In genomic region chrX:40755291-40756249, GRCh38 we compare ENCODE assay signal across 17 cellular contexts. TPM values are rescaled to one million over a fixed set of nuclear protein-coding genes. Genes with fewer than 3 reads are reported as not detected.
DNase-seq lines count a peak whose midpoint lies in the region; ATAC-seq, FAIRE-seq and TF ChIP-seq lines count a peak whose summit lies in the region.
"Had no signal": no experiment of that assay in that cellular context is flagged by ENCODE, and none has a peak within 500 bp of the region (broad histone marks: within the 10 kb centered on the region; RNA-seq: fewer than 3 reads in every experiment).

No MANE protein-coding gene starts in this region.

- no peak overlapping the region for H3K4me3 Mint-ChIP-seq in activated T-cell treated with anti-CD3 and anti-CD28 coated beads, Interleukin-2, amount 50 U/mL, for 24 hours
- no peak overlapping the region for H3K4me3 Mint-ChIP-seq in naive thymus-derived CD8-positive, alpha-beta T cell

- H3K9me3 Mint-ChIP-seq in activated T-cell treated with anti-CD3 and anti-CD28 coated beads, Interleukin-2, amount 50 U/mL, for 24 hours, result peaks cover 4% of the 10 kb centered on the region
- H3K9me3 Mint-ChIP-seq in naive thymus-derived CD8-positive, alpha-beta T cell, result peaks cover 0 to 27% (median 0%) of the 10 kb centered on the region in 9 donors

- H3K9ac ChIP-seq in endothelial cell of umbilical vein (replicated peaks; ENCODE audit: extremely low read depth, insufficient read depth, low read length), result no peak overlapping the region

- no peak overlapping the region for H3K27ac Mint-ChIP-seq in activated T-cell treated with anti-CD3 and anti-CD28 coated beads, Interleukin-2, amount 50 U/mL, for 24 hours
- no peak overlapping the region for H3K27ac Mint-ChIP-seq in naive thymus-derived CD8-positive, alpha-beta T cell

- no peak for TF ChIP-seq POLR2A in endothelial cell of umbilical vein (IDR thresholded peaks at IDR 0.05; ENCODE audit: low read depth, low read length)

- no peak overlapping the region for H3K4me2 ChIP-seq in endothelial cell of umbilical vein (ENCODE audit: insufficient read depth, low read length)

- CTCF ChIA-PET in endothelial cell of umbilical vein (lab: Charles Lee), result interaction anchor here (1.2 to 1.3 kb wide), 2 partner anchors 10 to 15 kb away, joined by 3 to 4 read pairs; no protein-coding TSS in a partner anchor

- H3K27ac ChIP-seq in endothelial cell of umbilical vein (ENCODE audit: insufficient read depth, low read depth, low read length), result no peak overlapping the region
- H3K27ac ChIP-seq in left lung, result no peak overlapping the region
- H3K27ac ChIP-seq in substantia nigra (ENCODE audit: low read depth, low read length, poor library complexity, severe bottlenecking), result no peak overlapping the region
- H3K27ac ChIP-seq: neutrophil had no signal

- no peaks in the 10 kb centered on the region for H3K36me3 Mint-ChIP-seq in activated T-cell treated with anti-CD3 and anti-CD28 coated beads, Interleukin-2, amount 50 U/mL, for 24 hours (ENCODE audit: low read depth)
- H3K36me3 Mint-ChIP-seq in naive thymus-derived CD8-positive, alpha-beta T cell, result peaks cover 0 to 8% (median 0%) of the 10 kb centered on the region in 3 donors

- dilution Hi-C loops in endothelial cell of umbilical vein (cut with MboI; ENCODE audit: extremely low pct_ligation_motif_present, low sequenced_read_pairs), result no loop called here

- POLR2A ChIA-PET in endothelial cell of umbilical vein (lab: Charles Lee), result no interaction called here
- POLR2A ChIA-PET in naive thymus-derived CD8-positive, alpha-beta T cell (lab: Charles Lee), result no interaction called here

- no peaks in the 10 kb centered on the region for H3K9me3 ChIP-seq in MG63
- H3K9me3 ChIP-seq in endothelial cell of umbilical vein (replicated peaks; ENCODE audit: control insufficient read depth, insufficient read depth, low read length), result no peaks in the 10 kb centered on the region
- H3K9me3 ChIP-seq in left lung, result no peaks in the 10 kb centered on the region
- H3K9me3 ChIP-seq: neutrophil, transverse colon had no signal

- FAIRE-seq in endothelial cell of umbilical vein (lab: Jason Lieb, UNC), result no peak
- FAIRE-seq: HTR-8/SVneo had no signal

- H3K4me3 ChIP-seq in MG63 (no peak overlapping the region), endothelial cell of umbilical vein (replicated peaks in 1 of 3; ENCODE audit: insufficient read depth in 1 of 3, low read depth in 1 of 3, low read length in 3 of 3) (no peak overlapping the region), left lung (no peak overlapping the region)
- H3K4me3 ChIP-seq: transverse colon had no signal

- no peaks in the 10 kb centered on the region for H4K20me1 ChIP-seq in endothelial cell of umbilical vein (replicated peaks; ENCODE audit: control insufficient read depth, extremely low read depth, insufficient read depth, low read length)

- no TSS peak for BruUV-seq in endothelial cell of umbilical vein (replicated peaks; lab: Mats Ljungman, UMichigan)

- DNase-seq in MG63 (peak; percentile 63), endothelial cell of umbilical vein (ENCODE audit: low read depth, low spot score) (peak; percentile 5), left lung (no peak), substantia nigra (lab: John Stamatoyannopoulos, UW) (peak in 28 of 49 donors; percentile 1 to 58 (median 14))
- no peak for DNase-seq in activated T-cell treated with anti-CD3 and anti-CD28 coated beads, Interleukin-2, amount 50 U/mL, for 24 hours
- DNase-seq in naive thymus-derived CD8-positive, alpha-beta T cell, result no peak
- DNase-seq: activated CD4-positive, alpha-beta T cell treated with anti-CD3 and anti-CD28 coated beads, Interleukin-2, amount 50 U/mL, for 4 hours; activated naive CD4-positive, alpha-beta T cell treated with anti-CD3 and anti-CD28 coated beads, Interleukin-2, amount 50 U/mL, for 16 hours; COR-L47; NCI-H1105; NK-92 treated with Interleukin-12 subunit alpha and Interleukin-12 subunit beta, amount 100 ng/mL, for 24 hours; SW 1271; transverse colon had no signal

- no peak for TF ChIP-seq CTCF in endothelial cell of umbilical vein (IDR thresholded peaks at IDR 0.05; ENCODE audit: extremely low read depth in 1 of 2, insufficient read depth in 1 of 2, low read depth in 1 of 2, low read length in 2 of 2)
- no peak for TF ChIP-seq CTCF in left lung (IDR thresholded peaks at IDR 0.05)

- no peaks in the 10 kb centered on the region for H3K79me2 ChIP-seq in endothelial cell of umbilical vein (ENCODE audit: control insufficient read depth, insufficient read depth, low read length)

- H3K4me1 ChIP-seq in endothelial cell of umbilical vein (ENCODE audit: control insufficient read depth, extremely low read depth, insufficient read depth, low read length), result no peaks in the 10 kb centered on the region
- no peaks in the 10 kb centered on the region for H3K4me1 ChIP-seq in left lung
- H3K4me1 ChIP-seq: transverse colon had no signal

- no peaks in the 10 kb centered on the region for H3K9me1 ChIP-seq in endothelial cell of umbilical vein (replicated peaks; ENCODE audit: control insufficient read depth, extremely low read depth, insufficient read depth, low read length)

- H3K27me3 Mint-ChIP-seq in activated T-cell treated with anti-CD3 and anti-CD28 coated beads, Interleukin-2, amount 50 U/mL, for 24 hours, result peaks cover 77% of the 10 kb centered on the region
- no peaks in the 10 kb centered on the region for H3K27me3 Mint-ChIP-seq in naive thymus-derived CD8-positive, alpha-beta T cell

- intact Hi-C loops in endothelial cell of umbilical vein (cut with micrococcal nuclease), result no loop called here
- intact Hi-C loops in left lung (cut with DNase I), result no loop called here

- peak; percentile 23 for ATAC-seq in left lung
- ATAC-seq in naive thymus-derived CD8-positive, alpha-beta T cell, result no peak
- ATAC-seq in GM21423 (IDR thresholded peaks at IDR 0.05; ENCODE audit: unreplicated experiment), result no peak
- no peak for ATAC-seq in GM21737 (IDR thresholded peaks at IDR 0.05; ENCODE audit: unreplicated experiment)

- H3K36me3 ChIP-seq in MG63 (no peaks in the 10 kb centered on the region), endothelial cell of umbilical vein (ENCODE audit: control insufficient read depth in 2 of 2, extremely low read depth in 1 of 2, insufficient read depth in 2 of 2, low read length in 2 of 2) (no peaks in the 10 kb centered on the region), left lung (no peaks in the 10 kb centered on the region)
- H3K36me3 ChIP-seq: neutrophil, transverse colon had no signal

- H3K27me3 ChIP-seq in MG63 (no peaks in the 10 kb centered on the region), endothelial cell of umbilical vein (ENCODE audit: control insufficient read depth in 2 of 2, insufficient read depth in 2 of 2, low read length in 2 of 2) (no peaks in the 10 kb centered on the region), left lung (no peaks in the 10 kb centered on the region)
- H3K27me3 ChIP-seq: neutrophil, transverse colon had no signal

- no peak overlapping the region for H2AFZ ChIP-seq in endothelial cell of umbilical vein (ENCODE audit: low read depth, low read length)

- H3K4me1 Mint-ChIP-seq in activated T-cell treated with anti-CD3 and anti-CD28 coated beads, Interleukin-2, amount 50 U/mL, for 24 hours (ENCODE audit: low read depth), result no peaks in the 10 kb centered on the region
- peaks cover 0 to 2% (median 0%) of the 10 kb centered on the region in 4 donors for H3K4me1 Mint-ChIP-seq in naive thymus-derived CD8-positive, alpha-beta T cell

TF ChIP-seq in endothelial cell of umbilical vein, 7 proteins besides CTCF, POLR2A, EP300 and RAD21:
- TF ChIP-seq FOS (IDR thresholded peaks at IDR 0.05; ENCODE audit: borderline replicate concordance, insufficient read depth, low read length) (no peak), GATA2 (IDR thresholded peaks at IDR 0.05; ENCODE audit: insufficient read depth, insufficient read length, low read depth, low read length) (no peak), MAX (IDR thresholded peaks at IDR 0.05; ENCODE audit: insufficient read depth, insufficient read length) (no peak), JUN (IDR thresholded peaks at IDR 0.05; ENCODE audit: borderline replicate concordance, insufficient read depth, insufficient read length, low read depth) (no peak), EZH2 (IDR thresholded peaks at IDR 0.05; ENCODE audit: borderline replicate concordance, low read depth, low read length, severe bottlenecking) (no peak), POLR2AphosphoS5 (IDR thresholded peaks at IDR 0.05; ENCODE audit: insufficient read depth, low read depth, low read length) (no peak), MYC (IDR thresholded peaks at IDR 0.05; ENCODE audit: low read depth, low read length) (no peak)
TF ChIP-seq in endothelial cell of umbilical vein: peak in this region for 0.

RNA-seq across cellular contexts. Expression of gene MED14, which starts 20.2 kb away (rescaled TPM):
- total RNA-seq in MG63 (2014; rRNA removed; shearing (Covaris generic); ENCODE audit: low replicate concordance), result 4.5 and 25.9 TPM in 2 replicates
- 55.8 and 56.4 TPM in 2 replicates for total RNA-seq in endothelial cell of umbilical vein
- polyA plus RNA-seq in endothelial cell of umbilical vein, result 21.2 and 25.6 TPM in 2 replicates
- polyA plus RNA-seq in endothelial cell of umbilical vein (2011; cell fraction: cytosol; rRNA removed), result 22.8 and 24.2 TPM in 2 replicates
- polyA plus RNA-seq in endothelial cell of umbilical vein (2011; cell fraction: nucleus; rRNA removed), result 62.3 and 79.1 TPM in 2 replicates
- 37.0 and 42.2 TPM in 2 replicates for polyA plus RNA-seq in endothelial cell of umbilical vein (2012)
- polyA minus RNA-seq in endothelial cell of umbilical vein, result 73.3 and 80.1 TPM in 2 replicates
- polyA minus RNA-seq in endothelial cell of umbilical vein (2011; cell fraction: cytosol; rRNA and poly(A)+ RNA removed), result 24.3 TPM
- polyA minus RNA-seq in endothelial cell of umbilical vein (2011; cell fraction: nucleus; rRNA and poly(A)+ RNA removed), result 84.5 and 135 TPM in 2 replicates
- 10 to 100 TPM; 44.6 to 45.9 TPM for total RNA-seq in left lung
- 10 to 100 TPM; 37.2 to 42.0 TPM for total RNA-seq in naive thymus-derived CD8-positive, alpha-beta T cell
- polyA plus RNA-seq in naive thymus-derived CD8-positive, alpha-beta T cell, result 10 to 100 TPM in 1 of 3 donors, 1 to 10 TPM in 2; 6.0 to 11.7 (median 6.7) TPM

Comparison
In these comparisons a context has a peak if more than half of its experiments do, and no peak if none do; other contexts are left out.
1. DNase-seq: peak in MG63 (single experiment), endothelial cell of umbilical vein (single experiment) and substantia nigra (28 of 49); none in left lung (0 of 2), activated T-cell treated with anti-CD3 and anti-CD28 coated beads, Interleukin-2, amount 50 U/mL, for 24 hours (single experiment) and naive thymus-derived CD8-positive, alpha-beta T cell (0 of 10).